In the genomic region with DNA sequence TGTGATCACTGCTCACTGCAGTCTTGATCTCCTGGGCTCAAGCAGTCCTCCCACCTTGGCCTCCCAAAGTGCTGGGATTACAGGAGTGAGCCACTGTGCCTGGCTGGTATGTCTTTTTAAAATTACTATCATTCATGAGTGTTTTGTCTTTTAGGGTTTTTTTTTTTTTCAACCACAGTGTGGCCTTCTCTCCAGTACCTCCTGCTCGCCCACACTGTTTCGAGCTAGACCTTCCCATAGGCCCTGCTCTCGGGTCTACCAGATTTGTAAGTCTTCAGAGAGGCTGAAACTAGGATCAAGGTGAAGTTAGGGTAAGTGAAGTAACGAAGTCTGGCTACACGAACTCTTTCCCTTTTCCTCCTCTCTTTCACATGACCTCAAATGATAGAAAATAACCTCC, we compare ENCODE assay signal across 11 cellular contexts. TPM values are rescaled to one million over a fixed set of nuclear protein-coding genes. Genes with fewer than 3 reads are reported as not detected.
DNase-seq lines count a peak whose midpoint lies in the region; ATAC-seq and TF ChIP-seq lines count a peak whose summit lies in the region.
"Had no signal": no experiment of that assay in that cellular context is flagged by ENCODE, and none has a peak within 500 bp of the region (broad histone marks: within the 10 kb centered on the region; RNA-seq: fewer than 3 reads in every experiment).

No MANE protein-coding gene starts in this region.

- peak overlapping the region; percentile 94 for H3K27ac ChIP-seq in effector memory CD4-positive, alpha-beta T cell (ENCODE audit: insufficient read depth, low read length, poor library complexity, severe bottlenecking)

- CTCF ChIA-PET in T-cell (lab: Charles Lee), result interaction anchor here (0.6 to 3.4 kb wide), 3 partner anchors 16 to 19 kb away, joined by 6 to 20 read pairs (median 10); no protein-coding TSS in a partner anchor

- ATAC-seq in T-cell (replicated peaks in 1 of 4) (no peak), GM18870 (IDR thresholded peaks at IDR 0.05; ENCODE audit: unreplicated experiment) (no peak)

- no peaks in the 10 kb centered on the region for H3K27me3 ChIP-seq in effector memory CD4-positive, alpha-beta T cell (replicated peaks; ENCODE audit: control insufficient read depth, insufficient read depth, low read length, poor library complexity, severe bottlenecking)

- DNase-seq in T-cell (no peak), mesenteric fat pad (ENCODE audit: low spot score) (no peak), NCI-H1436 treated with DMSO at 0.1 percent for 48 hours (lab: John Stamatoyannopoulos, UW) (no peak)
- DNase-seq in effector memory CD4-positive, alpha-beta T cell, result no peak
- DNase-seq in stimulated activated CD8-positive, alpha-beta memory T cell treated with anti-CD3 and anti-CD28 coated beads, Interleukin-4, amount 100 ng/mL, for 48 hours, result peak; percentile 66
- DNase-seq: H7, NCI-H1105, T-helper 9 cell had no signal

- no peak for TF ChIP-seq CTCF in GM12875 (IDR thresholded peaks at IDR 0.05; ENCODE audit: borderline replicate concordance, insufficient read depth, low read depth, low read length)

- peak overlapping the region; percentile 98 for H3K27ac Mint-ChIP-seq in T-cell

- peaks cover 68% of the 10 kb centered on the region for H3K4me1 ChIP-seq in effector memory CD4-positive, alpha-beta T cell (ENCODE audit: control insufficient read depth, insufficient read depth, low read length, poor library complexity, severe bottlenecking)

- H3K36me3 ChIP-seq in effector memory CD4-positive, alpha-beta T cell (ENCODE audit: control insufficient read depth, insufficient read depth, low read length), result no peaks in the 10 kb centered on the region

- H3K4me3 ChIP-seq in GM12875 (ENCODE audit: low read depth, low read length), result peak overlapping the region; percentile 94
- H3K4me3 ChIP-seq in effector memory CD4-positive, alpha-beta T cell (ENCODE audit: insufficient read depth, low read depth, low read length, poor library complexity, severe bottlenecking), result peak overlapping the region; percentile 68

- H3K9me3 Mint-ChIP-seq in T-cell, result no peaks in the 10 kb centered on the region
- H3K9me3 Mint-ChIP-seq: neural crest cell had no signal

- peaks cover 89 to 95% (median 90%) of the 10 kb centered on the region in 3 donors for H3K4me1 Mint-ChIP-seq in T-cell

- H3K4me3 Mint-ChIP-seq in T-cell, result peak overlapping the region; percentile 96 to 98 (median 96)
- H3K4me3 Mint-ChIP-seq: neural crest cell had no signal

- H3K36me3 Mint-ChIP-seq in T-cell, result peaks cover 30% of the 10 kb centered on the region

- H3K27me3 Mint-ChIP-seq in T-cell, result no peaks in the 10 kb centered on the region

- POLR2A ChIA-PET in T-cell (lab: Charles Lee), result interaction anchor here (0.6 to 1.0 kb wide), 3 partner anchors 82 to 313 kb away, joined by 3 to 6 read pairs (median 3); partner anchors contain the start of gene POU6F1 (in 1 of the 2)

- no peaks in the 10 kb centered on the region for H3K9me3 ChIP-seq in effector memory CD4-positive, alpha-beta T cell (ENCODE audit: control insufficient read depth, low read length)

RNA-seq across cellular contexts. Expression of gene BIN2, which starts 1.5 kb away (rescaled TPM):
- total RNA-seq in T-cell (100 to 1,000 TPM; 196 to 240 (median 202) TPM), mesenteric fat pad (14.4 TPM)
- total RNA-seq: neural crest cell had no signal

RNA-seq across cellular contexts. Expression of gene CELA1, which starts 24.0 kb away (rescaled TPM):
- total RNA-seq in T-cell (1 to 10 TPM in 2 of 5 donors, under 1 TPM in 3; 0.47 to 3.5 (median 0.88) TPM), mesenteric fat pad (not detected)
- total RNA-seq: H7, neural crest cell had no signal

RNA-seq across cellular contexts. Expression of gene SMAGP, which starts 52.2 kb away (rescaled TPM):
- total RNA-seq in T-cell (1 to 10 TPM; 3.2 to 5.3 (median 3.6) TPM), mesenteric fat pad (10.1 TPM)

Comparison
In these comparisons a context has a peak if more than half of its experiments do, and no peak if none do; other contexts are left out.
1. RNA of gene BIN2, which starts 1.5 kb away (total RNA-seq): 196 to 240 TPM in T-cell; 14.4 TPM in mesenteric fat pad (single experiment); every median in the first group is over 10 times any median in the second.